In genomic region chr5:83085106-83085505, GRCh38 we compare ENCODE assay signal across 22 cellular contexts.
"Had no signal": no experiment of that assay in that cellular context is flagged by ENCODE, and none has a peak within 500 bp of the region (broad histone marks: within the 10 kb centered on the region; RNA-seq: fewer than 3 reads in every experiment).

No MANE protein-coding gene starts in this region.

- H3K27me3 Mint-ChIP-seq: activated naive CD8-positive, alpha-beta T cell treated with anti-CD3 and anti-CD28 coated beads for 36 hours; memory B cell; naive B cell; stimulated activated naive CD8-positive, alpha-beta T cell treated with anti-CD3 and anti-CD28 coated beads, Interleukin-15, amount 100 ng/mL, for 72 hours had no signal

- H3K9me3 Mint-ChIP-seq: neural crest cell had no signal

- H3K4me1 Mint-ChIP-seq: neural crest cell; stimulated activated naive CD8-positive, alpha-beta T cell treated with anti-CD3 and anti-CD28 coated beads, Interleukin-15, amount 100 ng/mL, for 72 hours had no signal

- H3K36me3 ChIP-seq: left lung, prostate gland, suprapubic skin, vagina, WERI-Rb-1 had no signal

- H3K9me3 ChIP-seq: left lung, prostate gland, suprapubic skin, vagina had no signal

- H3K27ac Mint-ChIP-seq: activated naive CD8-positive, alpha-beta T cell treated with anti-CD3 and anti-CD28 coated beads for 36 hours; memory B cell; naive B cell; stimulated activated naive CD8-positive, alpha-beta T cell treated with anti-CD3 and anti-CD28 coated beads, Interleukin-15, amount 100 ng/mL, for 72 hours had no signal

- H3K4me3 ChIP-seq: left lung, prostate gland, skin epidermis, suprapubic skin, vagina had no signal

- H3K4me3 Mint-ChIP-seq: activated naive CD8-positive, alpha-beta T cell treated with anti-CD3 and anti-CD28 coated beads for 36 hours; memory B cell; naive B cell; neural crest cell; stimulated activated naive CD8-positive, alpha-beta T cell treated with anti-CD3 and anti-CD28 coated beads, Interleukin-15, amount 100 ng/mL, for 72 hours had no signal

- DNase-seq: activated CD4-positive, alpha-beta T cell treated with anti-CD3 and anti-CD28 coated beads, Interleukin-2, amount 50 U/mL, for 4 hours; activated naive CD4-positive, alpha-beta T cell; activated naive CD8-positive, alpha-beta T cell treated with anti-CD3 and anti-CD28 coated beads for 36 hours; amniotic stem cell; caudate nucleus; left lung; naive B cell; right cardiac atrium; stimulated activated CD4-positive, alpha-beta T cell treated with anti-CD3 and anti-CD28 coated beads, Interleukin-15, amount 100 ng/mL, for 24 hours; stimulated activated CD4-positive, alpha-beta T cell treated with anti-CD3 and anti-CD28 coated beads, Interleukin-2, amount 100 ng/mL, for 48 hours; stimulated activated naive CD8-positive, alpha-beta T cell treated with anti-CD3 and anti-CD28 coated beads, Interleukin-15, amount 100 ng/mL, for 72 hours; T-helper 2 cell; trophoblast cell; WERI-Rb-1 had no signal

- H3K4me1 ChIP-seq: left lung, prostate gland, suprapubic skin, vagina had no signal

- FAIRE-seq: endometrium, frontal cortex had no signal

- ATAC-seq: left lung; right cardiac atrium; stimulated activated naive CD8-positive, alpha-beta T cell treated with anti-CD3 and anti-CD28 coated beads, Interleukin-15, amount 100 ng/mL, for 72 hours had no signal

- H3K27me3 ChIP-seq: left lung, suprapubic skin, vagina had no signal

- H3K27ac ChIP-seq: left lung, prostate gland, skin epidermis, suprapubic skin, vagina, WERI-Rb-1 had no signal
